In genomic region chr15:76190070-76190564, GRCh38 we compare ENCODE assay signal across 10 cellular contexts.
DNase-seq lines count a peak whose midpoint lies in the region; ATAC-seq and TF ChIP-seq lines count a peak whose summit lies in the region.
"Had no signal": no experiment of that assay in that cellular context is flagged by ENCODE, and none has a peak within 500 bp of the region (broad histone marks: within the 10 kb centered on the region; RNA-seq: fewer than 3 reads in every experiment).

No MANE protein-coding gene starts in this region.

- H3K9me3 ChIP-seq in DND-41 (ENCODE audit: insufficient read depth, low read length, severe bottlenecking) (no peaks in the 10 kb centered on the region), Loucy (ENCODE audit: insufficient read depth, low read depth, low read length) (no peaks in the 10 kb centered on the region), osteoblast (ENCODE audit: low read depth, low read length) (no peaks in the 10 kb centered on the region)

- H3K9me2 ChIP-seq in Loucy (replicated peaks; ENCODE audit: low read depth, low read length): no peaks in the 10 kb centered on the region

- H3K27me3 ChIP-seq in DND-41 (ENCODE audit: insufficient read depth, low read length, poor library complexity): peaks cover 3% of the 10 kb centered on the region
- H3K27me3 ChIP-seq in Loucy (ENCODE audit: insufficient read depth, low read length, poor library complexity, severe bottlenecking): no peaks in the 10 kb centered on the region
- H3K27me3 ChIP-seq in osteoblast (ENCODE audit: insufficient read depth, low read length): peaks cover 18% of the 10 kb centered on the region

- H3K79me2 ChIP-seq in DND-41 (ENCODE audit: insufficient read depth, low read length) (no peaks in the 10 kb centered on the region), Loucy (ENCODE audit: insufficient read depth, low read length) (no peaks in the 10 kb centered on the region), osteoblast (ENCODE audit: insufficient read depth, low read length) (no peaks in the 10 kb centered on the region)

- H3F3A ChIP-seq in Loucy (ENCODE audit: low read depth): no peaks in the 10 kb centered on the region

- no peak for TF ChIP-seq CTCF in DND-41 (IDR thresholded peaks at IDR 0.05; ENCODE audit: borderline replicate concordance, extremely low read depth, low read length, poor library complexity, severe bottlenecking)
- no peak for TF ChIP-seq CTCF in Loucy (conservative IDR thresholded peaks at IDR 0.05; ENCODE audit: low read length)
- no peak for TF ChIP-seq CTCF in osteoblast (IDR thresholded peaks at IDR 0.05; ENCODE audit: extremely low read depth, low read depth, low read length)

- no peak for ATAC-seq in DND-41 (ENCODE audit: insufficient read depth, low read depth)

- H4K20me1 ChIP-seq in DND-41 (ENCODE audit: insufficient read depth, low read length) (no peaks in the 10 kb centered on the region), Loucy (ENCODE audit: insufficient read depth, low read length, poor library complexity, severe bottlenecking) (no peaks in the 10 kb centered on the region), osteoblast (ENCODE audit: insufficient read depth, low read length) (no peaks in the 10 kb centered on the region)

- no peak overlapping the region for H3K4me3 ChIP-seq in DND-41 (ENCODE audit: low read depth in 1 of 2, low read length in 2 of 2)
- H3K4me3 ChIP-seq in Loucy (ENCODE audit: low read length, poor library complexity, severe bottlenecking): no peak overlapping the region
- no peak overlapping the region for H3K4me3 ChIP-seq in osteoblast (ENCODE audit: insufficient read depth, low read length)

- CTCF ChIA-PET in activated CD4-positive, alpha-beta T cell treated with anti-CD3 and anti-CD28 coated beads, Interleukin-2, amount 10 ng/mL, durations not matched to agents 7 days and 5 days (lab: Charles Lee): interaction anchor here (0.9 kb wide), 2 partner anchors 17 to 27 kb away, joined by 3 to 4 read pairs; no protein-coding TSS in a partner anchor

- peak overlapping the region; percentile 67 for H3K4me3 Mint-ChIP-seq in dendritic cell treated with granulocyte-macrophage colony-stimulating factor and Interleukin-4, amounts not matched to agents 40 ng/mL and 50 ng/mL, for 4 days
- no peak overlapping the region for H3K4me3 Mint-ChIP-seq in activated CD4-positive, alpha-beta T cell treated with anti-CD3 and anti-CD28 coated beads, Interleukin-2, amount 10 ng/mL, durations not matched to agents 7 days and 5 days
- H3K4me3 Mint-ChIP-seq: activated CD4-positive, alpha-beta T cell treated with anti-CD3 and anti-CD28 coated beads for 36 hours had no signal

- peaks cover 11% of the 10 kb centered on the region for H3K4me1 ChIP-seq in DND-41 (ENCODE audit: insufficient read depth, low read length)
- H3K4me1 ChIP-seq in Loucy (ENCODE audit: insufficient read depth, low read length, poor library complexity, severe bottlenecking): peaks cover 2% of the 10 kb centered on the region
- H3K4me1 ChIP-seq in osteoblast (ENCODE audit: insufficient read depth, low read length): peaks cover 16% of the 10 kb centered on the region

- H3K36me3 Mint-ChIP-seq in dendritic cell treated with granulocyte-macrophage colony-stimulating factor and Interleukin-4, amounts not matched to agents 40 ng/mL and 50 ng/mL, for 4 days (ENCODE audit: low read depth): peaks cover 10% of the 10 kb centered on the region
- no peaks in the 10 kb centered on the region for H3K36me3 Mint-ChIP-seq in activated CD4-positive, alpha-beta T cell treated with anti-CD3 and anti-CD28 coated beads, Interleukin-2, amount 10 ng/mL, durations not matched to agents 7 days and 5 days (ENCODE audit: low read depth)

- H3K9ac ChIP-seq in DND-41 (ENCODE audit: low read depth, low read length): no peak overlapping the region
- no peak overlapping the region for H3K9ac ChIP-seq in Loucy (ENCODE audit: low read depth, low read length, poor library complexity, severe bottlenecking)

- H3K4me1 Mint-ChIP-seq in dendritic cell treated with granulocyte-macrophage colony-stimulating factor and Interleukin-4, amounts not matched to agents 40 ng/mL and 50 ng/mL, for 4 days (ENCODE audit: low read depth): peaks cover 17% of the 10 kb centered on the region
- H3K4me1 Mint-ChIP-seq in activated CD4-positive, alpha-beta T cell treated with anti-CD3 and anti-CD28 coated beads, Interleukin-2, amount 10 ng/mL, durations not matched to agents 7 days and 5 days: peaks cover 13% of the 10 kb centered on the region

- H3K36me3 ChIP-seq in DND-41 (ENCODE audit: insufficient read depth, low read length) (no peaks in the 10 kb centered on the region), Loucy (ENCODE audit: insufficient read depth, low read length) (no peaks in the 10 kb centered on the region), osteoblast (ENCODE audit: insufficient read depth, low read length) (no peaks in the 10 kb centered on the region)

- H3K4me2 ChIP-seq in DND-41 (ENCODE audit: insufficient read depth, low read length): peak overlapping the region; percentile 56
- peak overlapping the region; percentile 49 for H3K4me2 ChIP-seq in Loucy (ENCODE audit: low read depth, low read length, poor library complexity, severe bottlenecking)
- H3K4me2 ChIP-seq in osteoblast (ENCODE audit: insufficient read depth, low read length): peak overlapping the region; percentile 79

- H2AFZ ChIP-seq in DND-41 (ENCODE audit: low read depth, low read length): no peak overlapping the region
- H2AFZ ChIP-seq in Loucy (ENCODE audit: low read length): peak overlapping the region; percentile 62; the same call in 1 of the 2 replicates
- H2AFZ ChIP-seq in osteoblast (ENCODE audit: low read length): no peak overlapping the region

- H3K27ac ChIP-seq in DND-41 (ENCODE audit: low read length) (no peak overlapping the region), osteoblast (ENCODE audit: low read depth, low read length) (no peak overlapping the region)
- H3K27ac ChIP-seq: epithelial cell of prostate had no signal

- H3K27me3 Mint-ChIP-seq in dendritic cell treated with granulocyte-macrophage colony-stimulating factor and Interleukin-4, amounts not matched to agents 40 ng/mL and 50 ng/mL, for 4 days: peaks cover 68% of the 10 kb centered on the region
- H3K27me3 Mint-ChIP-seq in activated CD4-positive, alpha-beta T cell treated with anti-CD3 and anti-CD28 coated beads, Interleukin-2, amount 10 ng/mL, durations not matched to agents 7 days and 5 days: peaks cover 24% of the 10 kb centered on the region

- peak overlapping the region; percentile 19 for H3K27ac Mint-ChIP-seq in dendritic cell treated with granulocyte-macrophage colony-stimulating factor and Interleukin-4, amounts not matched to agents 40 ng/mL and 50 ng/mL, for 4 days
- H3K27ac Mint-ChIP-seq in activated CD4-positive, alpha-beta T cell treated with anti-CD3 and anti-CD28 coated beads, Interleukin-2, amount 10 ng/mL, durations not matched to agents 7 days and 5 days: no peak overlapping the region
- H3K27ac Mint-ChIP-seq: activated CD4-positive, alpha-beta T cell treated with anti-CD3 and anti-CD28 coated beads for 36 hours had no signal

- intact Hi-C loops in dendritic cell treated with granulocyte-macrophage colony-stimulating factor and Interleukin-4, amounts not matched to agents 40 ng/mL and 50 ng/mL, for 4 days (cut with micrococcal nuclease): loop anchor here (2.0 kb wide), 1 partner anchor 141 kb away; no protein-coding TSS in a partner anchor

- POLR2A ChIA-PET in activated CD4-positive, alpha-beta T cell treated with anti-CD3 and anti-CD28 coated beads, Interleukin-2, amount 10 ng/mL, durations not matched to agents 7 days and 5 days (lab: Charles Lee): no interaction called here

- peaks cover 9% of the 10 kb centered on the region for H3K9me3 Mint-ChIP-seq in dendritic cell treated with granulocyte-macrophage colony-stimulating factor and Interleukin-4, amounts not matched to agents 40 ng/mL and 50 ng/mL, for 4 days
- no peaks in the 10 kb centered on the region for H3K9me3 Mint-ChIP-seq in activated CD4-positive, alpha-beta T cell treated with anti-CD3 and anti-CD28 coated beads, Interleukin-2, amount 10 ng/mL, durations not matched to agents 7 days and 5 days

- DNase-seq in DND-41 (no peak), osteoblast (ENCODE audit: insufficient read length, low spot score, missing footprints) (peak; percentile 37), NCI-H2107 treated with DMSO at 0.1 percent for 48 hours (lab: John Stamatoyannopoulos, UW; ENCODE audit: unreplicated experiment) (no peak), mesenteric fat pad (ENCODE audit: low spot score) (no peak)
- DNase-seq in activated CD4-positive, alpha-beta T cell treated with anti-CD3 and anti-CD28 coated beads, Interleukin-2, amount 10 ng/mL, durations not matched to agents 7 days and 5 days: no peak
- DNase-seq: cortex of kidney had no signal
